ENCODE assay signal across 20 cellular contexts in genomic region chr7:115516341-115516740, GRCh38.
"Had no signal": no experiment of that assay in that cellular context is flagged by ENCODE, and none has a peak within 500 bp of the region (broad histone marks: within the 10 kb centered on the region; RNA-seq: fewer than 3 reads in every experiment).

No MANE protein-coding gene starts in this region.

- H3K9me3 ChIP-seq: body of pancreas, esophagus muscularis mucosa, heart right ventricle, mucosa of descending colon, upper lobe of right lung had no signal

- H3K27ac ChIP-seq: body of pancreas, esophagus muscularis mucosa, heart right ventricle, upper lobe of right lung had no signal

- H3K36me3 ChIP-seq: esophagus muscularis mucosa, heart right ventricle, upper lobe of right lung had no signal

- H3K27me3 ChIP-seq: body of pancreas, esophagus muscularis mucosa, heart right ventricle, upper lobe of right lung had no signal

- DNase-seq: activated CD4-positive, alpha-beta T cell treated with anti-CD3 and anti-CD28 coated beads for 36 hours; activated CD4-positive, alpha-beta T cell treated with anti-CD3 and anti-CD28 coated beads, Interleukin-2, amount 50 U/mL, for 4 hours; activated CD8-positive, alpha-beta memory T cell treated with anti-CD3 and anti-CD28 coated beads for 24 hours; activated CD8-positive, alpha-beta memory T cell treated with anti-CD3 and anti-CD28 coated beads, Interleukin-2, amount 50 U/mL, for 4 hours; activated T-cell treated with anti-CD3 and anti-CD28 coated beads, Interleukin-2, amount 50 U/mL, for 24 hours; amygdala; body of pancreas; dermis blood vessel endothelial cell; effector memory CD8-positive, alpha-beta T cell; heart right ventricle; left colon; mucosa of descending colon; natural killer cell; retina; stimulated activated CD4-positive, alpha-beta T cell treated with anti-CD3 and anti-CD28 coated beads, Interleukin-4, amount 100 ng/mL, for 4 hours; stimulated activated naive CD8-positive, alpha-beta T cell treated with anti-CD3 and anti-CD28 coated beads, Interleukin-15, Interleukin-2, amounts not matched to agents 100 U/mL and 50 U/mL, for 24 hours; T1000; upper lobe of right lung had no signal

- H3K4me1 ChIP-seq: body of pancreas, esophagus muscularis mucosa, heart right ventricle, upper lobe of right lung had no signal

- H3K4me3 ChIP-seq: body of pancreas, esophagus muscularis mucosa, heart right ventricle, mucosa of descending colon, upper lobe of right lung had no signal

- FAIRE-seq: keratinocyte had no signal
